ENCODE assay signal across 8 cellular contexts in the genomic region with DNA sequence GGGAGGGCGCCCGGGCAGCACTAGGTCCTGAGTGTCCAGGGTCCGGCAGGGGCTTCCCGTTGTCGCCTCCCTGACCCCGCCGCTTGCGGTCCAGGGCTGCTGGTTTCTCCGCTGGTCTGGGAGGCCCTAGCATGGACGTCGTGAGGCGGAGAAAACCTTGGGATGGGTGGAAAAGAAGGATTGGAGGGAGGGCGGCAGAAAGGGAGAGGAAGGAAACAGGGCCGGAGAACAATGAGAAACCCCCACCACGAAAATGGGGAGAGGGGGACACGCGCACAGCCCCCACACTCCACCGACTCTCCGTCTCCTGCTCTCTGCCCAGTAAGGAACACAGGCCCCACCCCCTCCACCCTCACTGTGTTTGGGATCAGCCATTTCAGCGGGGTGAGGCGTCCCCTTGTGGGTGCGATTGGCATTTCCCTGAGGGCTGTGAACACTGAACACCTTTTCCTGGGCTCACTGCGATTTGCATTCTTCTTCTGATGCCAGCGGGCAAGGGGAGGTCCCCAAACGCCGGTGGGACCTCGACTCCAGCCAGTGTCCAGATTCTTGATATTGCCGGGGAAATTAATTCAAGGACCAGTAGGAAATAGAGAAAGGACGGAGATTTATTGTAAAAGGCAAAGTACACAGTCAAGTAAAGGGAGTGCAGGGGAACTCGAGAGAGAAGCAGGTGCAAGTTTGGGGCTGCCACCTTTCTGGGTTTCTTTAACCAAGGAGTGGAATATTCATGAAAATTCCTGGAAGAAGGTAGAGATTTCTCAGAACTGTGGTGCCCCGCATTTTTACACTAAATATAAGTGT. TPM values are rescaled to one million over a fixed set of nuclear protein-coding genes. Genes with fewer than 3 reads are reported as not detected.
DNase-seq lines count a peak whose midpoint lies in the region; ATAC-seq and TF ChIP-seq lines count a peak whose summit lies in the region.

No MANE protein-coding gene starts in this region.

- peak overlapping the region; percentile 43 for H2AFZ ChIP-seq in mesenchymal stem cell (ENCODE audit: low read depth, low read length)

- WGBS in mesenchymal stem cell = 6% methylated on average over 27 of the region's 31 CpGs

- H3K14ac ChIP-seq in mesenchymal stem cell (ENCODE audit: low read length in 2 of 2) = peak overlapping the region in 1 of 2 experiments; percentile 61

- H3K79me1 ChIP-seq in mesenchymal stem cell (replicated peaks; ENCODE audit: low read length, poor library complexity, severe bottlenecking) = no peaks in the 10 kb centered on the region

- H3K4me3 ChIP-seq in Caco-2 (ENCODE audit: low read depth, low read length) (peak overlapping the region; percentile 49), mesenchymal stem cell (ENCODE audit: insufficient read depth in 1 of 2, low read depth in 1 of 2, low read length in 2 of 2) (peak overlapping the region; percentile 60 to 77)
- H3K4me3 ChIP-seq in effector memory CD4-positive, alpha-beta T cell (ENCODE audit: insufficient read depth, low read depth, low read length, poor library complexity, severe bottlenecking) = no peak overlapping the region

- peak overlapping the region; percentile 88 for H3K4me2 ChIP-seq in mesenchymal stem cell (ENCODE audit: low read length, poor library complexity, severe bottlenecking)

- no peaks in the 10 kb centered on the region for H3K36me3 ChIP-seq in Caco-2 (ENCODE audit: control insufficient read depth, insufficient read depth, low read length)
- no peaks in the 10 kb centered on the region for H3K36me3 ChIP-seq in effector memory CD4-positive, alpha-beta T cell (ENCODE audit: control insufficient read depth, insufficient read depth, low read length)
- no peaks in the 10 kb centered on the region for H3K36me3 ChIP-seq in mesenchymal stem cell (ENCODE audit: control insufficient read depth in 1 of 2, insufficient read depth in 2 of 2, low read depth in 1 of 2, low read length in 2 of 2)

- no peaks in the 10 kb centered on the region for H3K36me3 Mint-ChIP-seq in Caco-2 (ENCODE audit: insufficient read depth, unreplicated experiment)
- H3K36me3 Mint-ChIP-seq in activated CD4-positive, alpha-beta memory T cell treated with anti-CD3 and anti-CD28 coated beads, Interleukin-2, amount 10 ng/mL, durations not matched to agents 7 days and 5 days (ENCODE audit: low read depth) = no peaks in the 10 kb centered on the region

- POLR2A ChIA-PET in Caco-2 (lab: Charles Lee) = no interaction called here
- POLR2A ChIA-PET in activated CD4-positive, alpha-beta memory T cell treated with anti-CD3 and anti-CD28 coated beads, Interleukin-2, amount 10 ng/mL, durations not matched to agents 7 days and 5 days (lab: Charles Lee) = no interaction called here

- H3K9me3 ChIP-seq in Caco-2 (no peaks in the 10 kb centered on the region), mesenchymal stem cell (ENCODE audit: control insufficient read depth, low read length) (no peaks in the 10 kb centered on the region)
- H3K9me3 ChIP-seq in effector memory CD4-positive, alpha-beta T cell (ENCODE audit: control insufficient read depth, low read length) = no peaks in the 10 kb centered on the region

- no peak overlapping the region for H2BK12ac ChIP-seq in mesenchymal stem cell (ENCODE audit: low read length in 2 of 2)

- H4K91ac ChIP-seq in mesenchymal stem cell (ENCODE audit: low read length) = no peak overlapping the region

- H3K4me1 ChIP-seq in Caco-2 (no peaks in the 10 kb centered on the region), mesenchymal stem cell (ENCODE audit: control insufficient read depth, insufficient read depth, low read depth, low read length) (peaks cover 23% of the 10 kb centered on the region)
- peaks cover 24% of the 10 kb centered on the region for H3K4me1 ChIP-seq in effector memory CD4-positive, alpha-beta T cell (ENCODE audit: control insufficient read depth, insufficient read depth, low read length, poor library complexity, severe bottlenecking)

- no peak overlapping the region for H2AK5ac ChIP-seq in mesenchymal stem cell (ENCODE audit: low read length, severe bottlenecking)

- H3K27ac ChIP-seq in effector memory CD4-positive, alpha-beta T cell (ENCODE audit: insufficient read depth, low read length, poor library complexity, severe bottlenecking) = no peak overlapping the region
- no peak overlapping the region for H3K27ac ChIP-seq in mesenchymal stem cell (ENCODE audit: low read length, poor library complexity, severe bottlenecking)

- H3K4ac ChIP-seq in mesenchymal stem cell (ENCODE audit: low read depth in 1 of 2, low read length in 2 of 2) = peak overlapping the region; percentile 75 to 96

- H3K27ac Mint-ChIP-seq in Caco-2 (ENCODE audit: unreplicated experiment) = peak overlapping the region; percentile 0
- H3K27ac Mint-ChIP-seq in activated CD4-positive, alpha-beta memory T cell treated with anti-CD3 and anti-CD28 coated beads, Interleukin-2, amount 10 ng/mL, durations not matched to agents 7 days and 5 days = no peak overlapping the region

- no peaks in the 10 kb centered on the region for H3K9me3 Mint-ChIP-seq in Caco-2 (ENCODE audit: unreplicated experiment)
- H3K9me3 Mint-ChIP-seq in activated CD4-positive, alpha-beta memory T cell treated with anti-CD3 and anti-CD28 coated beads, Interleukin-2, amount 10 ng/mL, durations not matched to agents 7 days and 5 days = no peaks in the 10 kb centered on the region

- intact Hi-C loops in Caco-2 (cut with micrococcal nuclease; ENCODE audit: unreplicated experiment) = loop anchor here (1.0 to 5.0 kb wide), 5 partner anchors 62 to 379 kb away; partner anchors contain the start of genes LRP11 and PPIL4

- peaks cover 7% of the 10 kb centered on the region for H3K4me1 Mint-ChIP-seq in Caco-2 (ENCODE audit: low read depth, unreplicated experiment)
- peaks cover 35% of the 10 kb centered on the region for H3K4me1 Mint-ChIP-seq in activated CD4-positive, alpha-beta memory T cell treated with anti-CD3 and anti-CD28 coated beads, Interleukin-2, amount 10 ng/mL, durations not matched to agents 7 days and 5 days

- BruUV-seq in Caco-2 (replicated peaks; lab: Mats Ljungman, UMichigan) = no TSS peak

- no peak overlapping the region for H2BK5ac ChIP-seq in mesenchymal stem cell (ENCODE audit: low read depth, low read length, poor library complexity, severe bottlenecking)

- peak overlapping the region; percentile 85 for H3K9ac ChIP-seq in mesenchymal stem cell (ENCODE audit: low read length)

- no peak overlapping the region for H3K23ac ChIP-seq in mesenchymal stem cell (ENCODE audit: low read length in 2 of 2)

- peaks cover 37% of the 10 kb centered on the region for H3K27me3 Mint-ChIP-seq in Caco-2 (ENCODE audit: insufficient read depth, unreplicated experiment)
- peaks cover 85% of the 10 kb centered on the region for H3K27me3 Mint-ChIP-seq in activated CD4-positive, alpha-beta memory T cell treated with anti-CD3 and anti-CD28 coated beads, Interleukin-2, amount 10 ng/mL, durations not matched to agents 7 days and 5 days

- peak; percentile 86 to 89 for DNase-seq in Caco-2
- DNase-seq in NCI-H69 (lab: John Stamatoyannopoulos, UW) = peak; percentile 88
- peak; percentile 86 for DNase-seq in activated CD4-positive, alpha-beta memory T cell treated with anti-CD3 and anti-CD28 coated beads, Interleukin-2, amount 10 ng/mL, durations not matched to agents 7 days and 5 days
- peak; percentile 45 to 61 (median 51) for DNase-seq in effector memory CD4-positive, alpha-beta T cell
- peak; percentile 83 for DNase-seq in mesenchymal stem cell
- peak; percentile 69 to 80 (median 71) for DNase-seq in stimulated activated CD4-positive, alpha-beta T cell treated with anti-CD3 and anti-CD28 coated beads, TNF-alpha, amount 100 ng/mL, for 48 hours (ENCODE audit: low read depth in 3 of 3)

- CTCF ChIA-PET in Caco-2 (lab: Charles Lee) = interaction anchor here (1.5 kb wide), 1 partner anchor 86 kb away, joined by 10 read pairs; no protein-coding TSS in a partner anchor
- CTCF ChIA-PET in activated CD4-positive, alpha-beta memory T cell treated with anti-CD3 and anti-CD28 coated beads, Interleukin-2, amount 10 ng/mL, durations not matched to agents 7 days and 5 days (lab: Charles Lee) = interaction anchor here (1.3 to 2.5 kb wide), 4 partner anchors 82 to 94 kb away, joined by 3 to 18 read pairs (median 8); no protein-coding TSS in a partner anchor

- H2BK120ac ChIP-seq in mesenchymal stem cell (ENCODE audit: low read depth, low read length) = peak overlapping the region; percentile 57

- peak overlapping the region; percentile 75 for H3K4me3 Mint-ChIP-seq in Caco-2 (ENCODE audit: unreplicated experiment)
- H3K4me3 Mint-ChIP-seq in activated CD4-positive, alpha-beta memory T cell treated with anti-CD3 and anti-CD28 coated beads, Interleukin-2, amount 10 ng/mL, durations not matched to agents 7 days and 5 days = peak overlapping the region; percentile 40

- ATAC-seq in HG02973 (IDR thresholded peaks at IDR 0.05; ENCODE audit: unreplicated experiment) = peak; percentile 51
- ATAC-seq in HG02623 (IDR thresholded peaks at IDR 0.05; ENCODE audit: unreplicated experiment) = no peak

- H3K27me3 ChIP-seq in Caco-2 (replicated peaks; ENCODE audit: control insufficient read depth, insufficient read depth, low read length) = no peaks in the 10 kb centered on the region; the same call in none of the 2 replicates
- peaks cover 58% of the 10 kb centered on the region for H3K27me3 ChIP-seq in effector memory CD4-positive, alpha-beta T cell (replicated peaks; ENCODE audit: control insufficient read depth, insufficient read depth, low read length, poor library complexity, severe bottlenecking)
- peaks cover 20 to 32% of the 10 kb centered on the region in 2 experiments for H3K27me3 ChIP-seq in mesenchymal stem cell (ENCODE audit: control insufficient read depth in 1 of 2, insufficient read depth in 1 of 2, low read length in 2 of 2)

- TF ChIP-seq CTCF in Caco-2 (IDR thresholded peaks at IDR 0.05; ENCODE audit: insufficient read depth in 1 of 2, low read depth in 1 of 2, low read length in 1 of 2, severe bottlenecking in 1 of 2, unreplicated experiment in 1 of 2) = peak; percentile 88 to 94

- peak overlapping the region; percentile 30 for H2BK15ac ChIP-seq in mesenchymal stem cell (ENCODE audit: low read depth, poor library complexity, severe bottlenecking)

- H4K8ac ChIP-seq in mesenchymal stem cell (ENCODE audit: low read length) = peak overlapping the region; percentile 97

- H3K18ac ChIP-seq in mesenchymal stem cell (ENCODE audit: low read depth in 1 of 2, low read length in 2 of 2) = peak overlapping the region; percentile 25 to 88

RNA-seq across cellular contexts. Expression of gene RAET1G, which starts 3.3 kb away (rescaled TPM):
- not detected in 2 replicates for total RNA-seq in Caco-2 (2022)
- not detected for total RNA-seq in activated CD4-positive, alpha-beta memory T cell treated with anti-CD3 and anti-CD28 coated beads, Interleukin-2, amount 10 ng/mL, durations not matched to agents 7 days and 5 days
- 1.4 TPM for polyA plus RNA-seq in mesenchymal stem cell (2013, experiment 1 of 2)
- polyA plus RNA-seq in mesenchymal stem cell (2013, experiment 2 of 2) = 1.4 TPM

RNA-seq across cellular contexts. Expression of gene ULBP2, which starts 15.6 kb away (rescaled TPM):
- total RNA-seq in Caco-2 (2022) = 4.8 and 4.9 TPM in 2 replicates
- total RNA-seq in activated CD4-positive, alpha-beta memory T cell treated with anti-CD3 and anti-CD28 coated beads, Interleukin-2, amount 10 ng/mL, durations not matched to agents 7 days and 5 days = 1 to 10 TPM; 1.5 to 1.8 TPM
- 6.4 TPM for polyA plus RNA-seq in mesenchymal stem cell (2013, experiment 1 of 2)
- 7.4 TPM for polyA plus RNA-seq in mesenchymal stem cell (2013, experiment 2 of 2)

RNA-seq across cellular contexts. Expression of gene RAET1E, which starts 28.3 kb away (rescaled TPM):
- total RNA-seq in Caco-2 (2022) = not detected in 2 replicates
- not detected for total RNA-seq in activated CD4-positive, alpha-beta memory T cell treated with anti-CD3 and anti-CD28 coated beads, Interleukin-2, amount 10 ng/mL, durations not matched to agents 7 days and 5 days
- polyA plus RNA-seq in mesenchymal stem cell (2013, experiment 1 of 2) = 0.21 TPM
- polyA plus RNA-seq in mesenchymal stem cell (2013, experiment 2 of 2) = 0.25 TPM

RNA-seq across cellular contexts. Expression of gene ULBP1, which starts 37.6 kb away (rescaled TPM):
- total RNA-seq in Caco-2 (2022) = 5.4 and 7.7 TPM in 2 replicates
- total RNA-seq in activated CD4-positive, alpha-beta memory T cell treated with anti-CD3 and anti-CD28 coated beads, Interleukin-2, amount 10 ng/mL, durations not matched to agents 7 days and 5 days = 1 to 10 TPM; 2.1 to 2.3 TPM
- 6.5 TPM for polyA plus RNA-seq in mesenchymal stem cell (2013, experiment 1 of 2)
- 6.7 TPM for polyA plus RNA-seq in mesenchymal stem cell (2013, experiment 2 of 2)
